Comparison of ENCODE assay signal across 7 cellular contexts in the genomic region with DNA sequence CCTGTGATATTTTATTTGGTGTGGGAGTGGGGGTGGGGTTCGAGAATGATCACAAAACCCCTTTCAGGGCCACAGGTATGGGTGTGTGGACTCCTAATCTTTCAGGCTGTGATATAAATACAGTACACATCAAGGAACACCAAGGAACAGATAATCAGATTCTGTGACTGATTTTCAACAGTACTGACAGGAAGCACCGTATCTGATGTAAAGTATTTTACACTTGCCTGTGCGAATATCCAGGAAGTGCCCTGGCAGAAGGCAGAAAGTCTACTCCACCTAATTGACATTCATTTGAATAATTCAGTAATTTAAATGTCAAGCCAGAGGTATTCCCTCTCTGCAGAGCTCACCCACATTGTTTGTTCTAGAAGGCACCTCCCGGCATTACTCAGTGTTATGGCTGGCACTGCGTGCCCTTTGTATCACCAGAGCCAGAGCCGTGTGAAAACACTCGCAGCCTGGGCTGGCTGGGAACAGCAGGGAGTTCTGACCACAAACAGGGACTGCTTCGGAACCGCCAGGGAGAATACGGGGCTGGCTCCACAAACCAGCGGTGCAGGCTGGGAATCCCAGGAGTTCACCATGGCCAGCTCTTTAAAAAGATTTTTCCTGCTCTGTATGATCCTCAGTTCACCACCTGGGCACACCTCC.
A peak's percentile ranks its signal among the peaks of the same experiment; 100 is the strongest.
DNase-seq lines count a peak whose midpoint lies in the region; ATAC-seq, FAIRE-seq and TF ChIP-seq lines count a peak whose summit lies in the region.

No MANE protein-coding gene starts in this region.

- H3K9ac ChIP-seq in HUES64 (ENCODE audit: low read depth, low read length): no peak overlapping the region

- no peaks in the 10 kb centered on the region for H3K27me3 Mint-ChIP-seq in WTC11 (ENCODE audit: low read depth)

- no peaks in the 10 kb centered on the region for H3K9me3 ChIP-seq in HUES64 (ENCODE audit: insufficient read depth, low read depth, low read length)
- H3K9me3 ChIP-seq in heart right ventricle: no peaks in the 10 kb centered on the region
- no peaks in the 10 kb centered on the region for H3K9me3 ChIP-seq in small intestine (ENCODE audit: control insufficient read depth, low read depth)
- H3K9me3 ChIP-seq in spleen: no peaks in the 10 kb centered on the region

- no peak for TF ChIP-seq CTCF in WTC11 (IDR thresholded peaks at IDR 0.05)
- TF ChIP-seq CTCF in heart right ventricle (IDR thresholded peaks at IDR 0.05): no peak
- no peak for TF ChIP-seq CTCF in spleen (IDR thresholded peaks at IDR 0.05 in 8 of 11, conservative IDR thresholded peaks at IDR 0.05 in 3 of 11)

- POLR2A ChIA-PET in WTC11 (lab: Charles Lee): no interaction called here

- DNase-seq in WTC11 (ENCODE audit: low spot score) (peak; percentile 29), heart right ventricle (peak; percentile 25 to 34), small intestine (peak; percentile 89), spleen (no peak), DMS153 treated with DMSO at 0.1 percent for 48 hours (lab: John Stamatoyannopoulos, UW; ENCODE audit: unreplicated experiment) (no peak)

- peaks cover 59% of the 10 kb centered on the region for H3K4me1 Mint-ChIP-seq in WTC11

- peak; percentile 55 for ATAC-seq in WTC11
- ATAC-seq in heart right ventricle: peak; percentile 65 to 83 (median 75)
- no peak for ATAC-seq in GM21723 (IDR thresholded peaks at IDR 0.05; ENCODE audit: unreplicated experiment)

- H3K4me3 Mint-ChIP-seq in WTC11: no peak overlapping the region

- H3K36me3 ChIP-seq in HUES64 (ENCODE audit: insufficient read depth, low read length) (peaks cover 8% of the 10 kb centered on the region; the same call in 1 of the 2 replicates), heart right ventricle (peaks cover 0 to 11% (median 7%) of the 10 kb centered on the region in 9 donors), small intestine (ENCODE audit: control insufficient read depth in 2 of 2, insufficient read depth in 2 of 2, low read length in 2 of 2) (peaks cover 0 to 6% of the 10 kb centered on the region in 2 donors), spleen (peaks cover 0 to 13% (median 3%) of the 10 kb centered on the region in 6 donors)

- CTCF ChIA-PET in WTC11 (lab: Charles Lee): interaction anchor here (0.6 to 1.3 kb wide), 5 partner anchors 10 to 240 kb away, joined by 3 to 4 read pairs (median 3); no protein-coding TSS in a partner anchor

- 0 out of 2 replicates have a peak overlapping the region, but pooled peaks have one; percentile 26 for H3K27ac Mint-ChIP-seq in WTC11

- H3K27ac ChIP-seq in HUES64 (ENCODE audit: low read depth, low read length) (peak overlapping the region; percentile 20; the same call in 1 of the 2 replicates), heart right ventricle (peak overlapping the region in 9 of 10 donors; percentile 22 to 68 (median 59)), small intestine (ENCODE audit: low read depth in 1 of 2, low read length in 1 of 2) (peak overlapping the region; percentile 68 to 84), spleen (no peak overlapping the region)

- intact Hi-C loops in heart right ventricle (cut with DNase I) (loop anchor here in 1 of 10 donors (5.0 kb wide), 1 partner anchor 93 kb away; a partner anchor contains a TSS), spleen (cut with DNase I; ENCODE audit: low total_unique reads) (no loop called here)

- no peak for FAIRE-seq in small intestine (lab: Jason Lieb, UNC)

- 52% methylated on average over 11 of the region's 11 CpGs for WGBS in HUES64
- WGBS in heart right ventricle, 2 donors: 58 to 59% methylated on average over 11 of the region's 11 CpGs
- 20 to 62% (median 31%) methylated on average over 11 of the region's 11 CpGs for WGBS in small intestine, 3 donors
- WGBS in spleen, 5 donors: 82 to 90% (median 86%) methylated on average over 8 to 11 of the region's 11 CpGs

- no peak overlapping the region for H3K4me3 ChIP-seq in HUES64 (ENCODE audit: low read length)
- H3K4me3 ChIP-seq in heart right ventricle: peak overlapping the region in 4 of 10 donors; percentile 2 to 23 (median 12)
- peak overlapping the region in 1 of 2 donors; percentile 21 for H3K4me3 ChIP-seq in small intestine (ENCODE audit: low read depth in 1 of 2, low read length in 2 of 2)
- no peak overlapping the region for H3K4me3 ChIP-seq in spleen

- H3K4me1 ChIP-seq in HUES64 (ENCODE audit: insufficient read depth, low read length) (peaks cover 46% of the 10 kb centered on the region), heart right ventricle (peaks cover 8 to 82% (median 72%) of the 10 kb centered on the region in 9 donors), small intestine (ENCODE audit: control insufficient read depth in 2 of 2, insufficient read depth in 1 of 2, low read depth in 1 of 2, low read length in 1 of 2) (peaks cover 3 to 35% of the 10 kb centered on the region in 2 donors), spleen (peaks cover 0 to 21% (median 1%) of the 10 kb centered on the region in 6 donors)

- no peaks in the 10 kb centered on the region for H3K9me3 Mint-ChIP-seq in WTC11

- no peak for TF ChIP-seq POLR2A in spleen (IDR thresholded peaks at IDR 0.05)

- peaks cover 12% of the 10 kb centered on the region for H3K36me3 Mint-ChIP-seq in WTC11

- no peaks in the 10 kb centered on the region for H3K27me3 ChIP-seq in HUES64 (ENCODE audit: insufficient read depth, low read length)
- H3K27me3 ChIP-seq in heart right ventricle: no peaks in the 10 kb centered on the region
- no peaks in the 10 kb centered on the region for H3K27me3 ChIP-seq in small intestine (ENCODE audit: control insufficient read depth in 2 of 2, insufficient read depth in 2 of 2, low read length in 2 of 2)
- H3K27me3 ChIP-seq in spleen (replicated peaks in 1 of 7): no peaks in the 10 kb centered on the region

TF ChIP-seq in WTC11, 78 proteins besides CTCF, POLR2A, EP300 and RAD21:
- TF ChIP-seq NFE2L1 (CRISPR knock-in tag; IDR thresholded peaks at IDR 0.05) (no peak), NR2C2 (CRISPR knock-in tag; IDR thresholded peaks at IDR 0.05) (no peak), NFYB (CRISPR knock-in tag; conservative IDR thresholded peaks at IDR 0.05; ENCODE audit: low read depth) (no peak), CREB1 (CRISPR knock-in tag; IDR thresholded peaks at IDR 0.05) (no peak), TCF7 (CRISPR knock-in tag; IDR thresholded peaks at IDR 0.05; ENCODE audit: low read depth) (no peak), GTF2I (CRISPR knock-in tag; conservative IDR thresholded peaks at IDR 0.05) (no peak), FOXP1 (CRISPR knock-in tag; IDR thresholded peaks at IDR 0.05; ENCODE audit: borderline replicate concordance) (no peak), SMAD4 (CRISPR knock-in tag; IDR thresholded peaks at IDR 0.05) (no peak)
- TF ChIP-seq, protein P1, sequence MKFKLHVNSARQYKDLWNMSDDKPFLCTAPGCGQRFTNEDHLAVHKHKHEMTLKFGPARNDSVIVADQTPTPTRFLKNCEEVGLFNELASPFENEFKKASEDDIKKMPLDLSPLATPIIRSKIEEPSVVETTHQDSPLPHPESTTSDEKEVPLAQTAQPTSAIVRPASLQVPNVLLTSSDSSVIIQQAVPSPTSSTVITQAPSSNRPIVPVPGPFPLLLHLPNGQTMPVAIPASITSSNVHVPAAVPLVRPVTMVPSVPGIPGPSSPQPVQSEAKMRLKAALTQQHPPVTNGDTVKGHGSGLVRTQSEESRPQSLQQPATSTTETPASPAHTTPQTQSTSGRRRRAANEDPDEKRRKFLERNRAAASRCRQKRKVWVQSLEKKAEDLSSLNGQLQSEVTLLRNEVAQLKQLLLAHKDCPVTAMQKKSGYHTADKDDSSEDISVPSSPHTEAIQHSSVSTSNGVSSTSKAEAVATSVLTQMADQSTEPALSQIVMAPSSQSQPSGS (CRISPR knock-in tag; IDR thresholded peaks at IDR 0.05; ENCODE audit: borderline replicate concordance, low read depth): no peak
- TF ChIP-seq, protein P2, sequence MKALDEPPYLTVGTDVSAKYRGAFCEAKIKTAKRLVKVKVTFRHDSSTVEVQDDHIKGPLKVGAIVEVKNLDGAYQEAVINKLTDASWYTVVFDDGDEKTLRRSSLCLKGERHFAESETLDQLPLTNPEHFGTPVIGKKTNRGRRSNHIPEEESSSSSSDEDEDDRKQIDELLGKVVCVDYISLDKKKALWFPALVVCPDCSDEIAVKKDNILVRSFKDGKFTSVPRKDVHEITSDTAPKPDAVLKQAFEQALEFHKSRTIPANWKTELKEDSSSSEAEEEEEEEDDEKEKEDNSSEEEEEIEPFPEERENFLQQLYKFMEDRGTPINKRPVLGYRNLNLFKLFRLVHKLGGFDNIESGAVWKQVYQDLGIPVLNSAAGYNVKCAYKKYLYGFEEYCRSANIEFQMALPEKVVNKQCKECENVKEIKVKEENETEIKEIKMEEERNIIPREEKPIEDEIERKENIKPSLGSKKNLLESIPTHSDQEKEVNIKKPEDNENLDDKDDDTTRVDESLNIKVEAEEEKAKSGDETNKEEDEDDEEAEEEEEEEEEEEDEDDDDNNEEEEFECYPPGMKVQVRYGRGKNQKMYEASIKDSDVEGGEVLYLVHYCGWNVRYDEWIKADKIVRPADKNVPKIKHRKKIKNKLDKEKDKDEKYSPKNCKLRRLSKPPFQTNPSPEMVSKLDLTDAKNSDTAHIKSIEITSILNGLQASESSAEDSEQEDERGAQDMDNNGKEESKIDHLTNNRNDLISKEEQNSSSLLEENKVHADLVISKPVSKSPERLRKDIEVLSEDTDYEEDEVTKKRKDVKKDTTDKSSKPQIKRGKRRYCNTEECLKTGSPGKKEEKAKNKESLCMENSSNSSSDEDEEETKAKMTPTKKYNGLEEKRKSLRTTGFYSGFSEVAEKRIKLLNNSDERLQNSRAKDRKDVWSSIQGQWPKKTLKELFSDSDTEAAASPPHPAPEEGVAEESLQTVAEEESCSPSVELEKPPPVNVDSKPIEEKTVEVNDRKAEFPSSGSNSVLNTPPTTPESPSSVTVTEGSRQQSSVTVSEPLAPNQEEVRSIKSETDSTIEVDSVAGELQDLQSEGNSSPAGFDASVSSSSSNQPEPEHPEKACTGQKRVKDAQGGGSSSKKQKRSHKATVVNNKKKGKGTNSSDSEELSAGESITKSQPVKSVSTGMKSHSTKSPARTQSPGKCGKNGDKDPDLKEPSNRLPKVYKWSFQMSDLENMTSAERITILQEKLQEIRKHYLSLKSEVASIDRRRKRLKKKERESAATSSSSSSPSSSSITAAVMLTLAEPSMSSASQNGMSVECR (CRISPR knock-in tag; IDR thresholded peaks at IDR 0.05; ENCODE audit: borderline replicate concordance): no peak
- TF ChIP-seq, protein P3, sequence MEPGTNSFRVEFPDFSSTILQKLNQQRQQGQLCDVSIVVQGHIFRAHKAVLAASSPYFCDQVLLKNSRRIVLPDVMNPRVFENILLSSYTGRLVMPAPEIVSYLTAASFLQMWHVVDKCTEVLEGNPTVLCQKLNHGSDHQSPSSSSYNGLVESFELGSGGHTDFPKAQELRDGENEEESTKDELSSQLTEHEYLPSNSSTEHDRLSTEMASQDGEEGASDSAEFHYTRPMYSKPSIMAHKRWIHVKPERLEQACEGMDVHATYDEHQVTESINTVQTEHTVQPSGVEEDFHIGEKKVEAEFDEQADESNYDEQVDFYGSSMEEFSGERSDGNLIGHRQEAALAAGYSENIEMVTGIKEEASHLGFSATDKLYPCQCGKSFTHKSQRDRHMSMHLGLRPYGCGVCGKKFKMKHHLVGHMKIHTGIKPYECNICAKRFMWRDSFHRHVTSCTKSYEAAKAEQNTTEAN (CRISPR knock-in tag; IDR thresholded peaks at IDR 0.05): no peak

Comparison
In these comparisons a context has a peak if more than half of its experiments do, and no peak if none do; other contexts are left out.
1. H3K27ac ChIP-seq: peak in HUES64 (single experiment), heart right ventricle (9 of 10) and small intestine (2 of 2); none in spleen (0 of 8).
2. DNase-seq: peak in WTC11 (single experiment), heart right ventricle (2 of 2) and small intestine (single experiment); none in spleen (single experiment) and DMS153 treated with DMSO at 0.1 percent for 48 hours (single experiment).